Comparison of ENCODE assay signal across 8 cellular contexts in genomic region chr14:39547845-39548244, GRCh38.
"Had no signal": no experiment of that assay in that cellular context is flagged by ENCODE, and none has a peak within 500 bp of the region (broad histone marks: within the 10 kb centered on the region; RNA-seq: fewer than 3 reads in every experiment).

No MANE protein-coding gene starts in this region.

- ATAC-seq: GM12878 had no signal

- H3K4me3 ChIP-seq: GM12878 had no signal

- FAIRE-seq: G401.6, GM12878, GM12891, GM12892, GM18507, GM19239 had no signal

- DNase-seq: GDM1, GF-D8 had no signal
